ENCODE assay signal across 10 cellular contexts in the genomic region with DNA sequence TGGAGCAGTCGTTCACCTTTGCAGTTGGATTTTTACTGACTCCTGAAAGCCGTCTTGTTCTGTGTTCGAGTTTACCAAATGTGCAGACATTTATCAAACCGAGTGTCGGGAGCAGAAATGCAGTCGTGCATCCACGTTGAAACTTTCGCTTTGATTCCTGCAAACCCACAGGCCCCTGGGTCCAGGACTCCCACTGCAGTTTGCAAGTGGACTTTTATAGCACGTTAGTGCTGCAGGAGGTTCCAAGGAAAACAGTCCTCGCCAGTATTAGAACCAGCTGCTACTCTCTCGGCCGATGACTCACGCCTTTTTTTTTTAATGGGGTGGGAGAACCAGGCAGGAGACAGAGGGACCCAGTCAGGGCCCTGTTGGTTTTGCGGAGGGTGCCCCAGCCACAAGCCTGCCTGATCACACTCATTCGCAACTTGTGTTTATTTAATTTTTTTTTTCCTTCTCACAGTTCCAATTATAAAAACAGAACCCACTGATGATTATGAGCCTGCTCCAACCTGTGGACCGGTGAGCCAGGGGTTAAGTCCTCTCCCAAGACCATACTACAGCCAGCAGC.
DNase-seq lines count a peak whose midpoint lies in the region; ATAC-seq and TF ChIP-seq lines count a peak whose summit lies in the region.
"Had no signal": no experiment of that assay in that cellular context is flagged by ENCODE, and none has a peak within 500 bp of the region (broad histone marks: within the 10 kb centered on the region; RNA-seq: fewer than 3 reads in every experiment).

No MANE protein-coding gene starts in this region.

- H3K9me3 Mint-ChIP-seq in WTC11 = no peaks in the 10 kb centered on the region
- H3K9me3 Mint-ChIP-seq: activated naive CD4-positive, alpha-beta T cell treated with anti-CD3 and anti-CD28 coated beads, Interleukin-2, amount 50 U/mL, for 24 hours had no signal

- 58% methylated on average over 16 of the region's 16 CpGs for WGBS in right cardiac atrium
- WGBS in spleen, 5 donors = 85 to 96% (median 91%) methylated on average over 16 of the region's 16 CpGs

- H3K27ac ChIP-seq in right cardiac atrium (ENCODE audit: low read length) = no peak overlapping the region
- no peak overlapping the region for H3K27ac ChIP-seq in spleen

- H3K27me3 Mint-ChIP-seq in WTC11 (ENCODE audit: low read depth) = no peaks in the 10 kb centered on the region
- H3K27me3 Mint-ChIP-seq: activated naive CD4-positive, alpha-beta T cell treated with anti-CD3 and anti-CD28 coated beads, Interleukin-2, amount 50 U/mL, for 24 hours had no signal

- DNase-seq in H7 (peak; percentile 52), T1000 (lab: John Stamatoyannopoulos, UW) (peak; percentile 14), right cardiac atrium (peak; percentile 32 to 60 (median 51)), spleen (peak; percentile 1), WTC11 (ENCODE audit: low spot score) (no peak), G401 (ENCODE audit: low spot score) (no peak)
- DNase-seq in stimulated activated CD4-positive, alpha-beta T cell treated with anti-CD3 and anti-CD28 coated beads, Interleukin-4, amount 100 ng/mL, for 24 hours = no peak

- H3K4me3 Mint-ChIP-seq in WTC11 = no peak overlapping the region
- H3K4me3 Mint-ChIP-seq: activated naive CD4-positive, alpha-beta T cell treated with anti-CD3 and anti-CD28 coated beads, Interleukin-2, amount 50 U/mL, for 24 hours; nephron progenitor cell had no signal

- no peak overlapping the region; the same call in 1 of the 2 replicates for H3K27ac Mint-ChIP-seq in WTC11
- H3K27ac Mint-ChIP-seq: activated naive CD4-positive, alpha-beta T cell treated with anti-CD3 and anti-CD28 coated beads, Interleukin-2, amount 50 U/mL, for 24 hours; nephron progenitor cell had no signal

- in situ Hi-C loops in G401 (cut with HindIII; ENCODE audit: low sequenced_read_pairs) = no loop called here

- no peaks in the 10 kb centered on the region for H3K36me3 ChIP-seq in H7 (replicated peaks; ENCODE audit: control insufficient read depth, insufficient read depth, low read length)
- H3K36me3 ChIP-seq in spleen = peaks cover 4 to 78% (median 46%) of the 10 kb centered on the region in 6 donors

- POLR2A ChIA-PET in WTC11 (lab: Charles Lee) = no interaction called here

- intact Hi-C loops in right cardiac atrium (cut with DNase I) (no loop called here), spleen (cut with DNase I; ENCODE audit: low total_unique reads) (no loop called here)

- H3K9me3 ChIP-seq in right cardiac atrium (ENCODE audit: control insufficient read depth, low read length) (no peaks in the 10 kb centered on the region), spleen (no peaks in the 10 kb centered on the region)

- no peak for TF ChIP-seq POLR2A in spleen (IDR thresholded peaks at IDR 0.05)

- no peak for TF ChIP-seq CTCF in spleen (IDR thresholded peaks at IDR 0.05 in 8 of 11, conservative IDR thresholded peaks at IDR 0.05 in 3 of 11)
- TF ChIP-seq CTCF in WTC11 (IDR thresholded peaks at IDR 0.05) = no peak

- no peaks in the 10 kb centered on the region for H3K36me3 Mint-ChIP-seq in WTC11

- CTCF ChIA-PET in WTC11 (lab: Charles Lee) = no interaction called here

- H3K4me1 Mint-ChIP-seq in WTC11 = no peaks in the 10 kb centered on the region

- H3K4me3 ChIP-seq in H7 (ENCODE audit: insufficient read depth, low read depth, low read length) (no peak overlapping the region), right cardiac atrium (ENCODE audit: low read length) (no peak overlapping the region), spleen (no peak overlapping the region)

- H3K27me3 ChIP-seq in H7 (ENCODE audit: control insufficient read depth, insufficient read depth, low read length) (no peaks in the 10 kb centered on the region), right cardiac atrium (ENCODE audit: control insufficient read depth, insufficient read depth) (no peaks in the 10 kb centered on the region), spleen (replicated peaks in 1 of 7) (no peaks in the 10 kb centered on the region)

- ATAC-seq in right cardiac atrium = peak; percentile 73 to 78
- no peak for ATAC-seq in HG03460 (IDR thresholded peaks at IDR 0.05; ENCODE audit: unreplicated experiment)
- no peak for ATAC-seq in WTC11

- no peaks in the 10 kb centered on the region for H3K4me1 ChIP-seq in right cardiac atrium (ENCODE audit: control insufficient read depth, insufficient read depth, low read length)
- no peaks in the 10 kb centered on the region for H3K4me1 ChIP-seq in spleen

TF ChIP-seq in WTC11, 78 proteins besides CTCF, POLR2A, EP300 and RAD21 (continues in another document):
- TF ChIP-seq KAT7 (CRISPR knock-in tag; IDR thresholded peaks at IDR 0.05; ENCODE audit: borderline replicate concordance) = no peak
- TF ChIP-seq, protein P1, sequence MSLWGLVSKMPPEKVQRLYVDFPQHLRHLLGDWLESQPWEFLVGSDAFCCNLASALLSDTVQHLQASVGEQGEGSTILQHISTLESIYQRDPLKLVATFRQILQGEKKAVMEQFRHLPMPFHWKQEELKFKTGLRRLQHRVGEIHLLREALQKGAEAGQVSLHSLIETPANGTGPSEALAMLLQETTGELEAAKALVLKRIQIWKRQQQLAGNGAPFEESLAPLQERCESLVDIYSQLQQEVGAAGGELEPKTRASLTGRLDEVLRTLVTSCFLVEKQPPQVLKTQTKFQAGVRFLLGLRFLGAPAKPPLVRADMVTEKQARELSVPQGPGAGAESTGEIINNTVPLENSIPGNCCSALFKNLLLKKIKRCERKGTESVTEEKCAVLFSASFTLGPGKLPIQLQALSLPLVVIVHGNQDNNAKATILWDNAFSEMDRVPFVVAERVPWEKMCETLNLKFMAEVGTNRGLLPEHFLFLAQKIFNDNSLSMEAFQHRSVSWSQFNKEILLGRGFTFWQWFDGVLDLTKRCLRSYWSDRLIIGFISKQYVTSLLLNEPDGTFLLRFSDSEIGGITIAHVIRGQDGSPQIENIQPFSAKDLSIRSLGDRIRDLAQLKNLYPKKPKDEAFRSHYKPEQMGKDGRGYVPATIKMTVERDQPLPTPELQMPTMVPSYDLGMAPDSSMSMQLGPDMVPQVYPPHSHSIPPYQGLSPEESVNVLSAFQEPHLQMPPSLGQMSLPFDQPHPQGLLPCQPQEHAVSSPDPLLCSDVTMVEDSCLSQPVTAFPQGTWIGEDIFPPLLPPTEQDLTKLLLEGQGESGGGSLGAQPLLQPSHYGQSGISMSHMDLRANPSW (CRISPR knock-in tag; conservative IDR thresholded peaks at IDR 0.05; ENCODE audit: low read depth) = no peak
- no peak for TF ChIP-seq GTF2I (CRISPR knock-in tag; conservative IDR thresholded peaks at IDR 0.05)
- no peak for TF ChIP-seq ZNF263 (CRISPR knock-in tag; IDR thresholded peaks at IDR 0.05; ENCODE audit: low read depth)
- TF ChIP-seq, protein P2, sequence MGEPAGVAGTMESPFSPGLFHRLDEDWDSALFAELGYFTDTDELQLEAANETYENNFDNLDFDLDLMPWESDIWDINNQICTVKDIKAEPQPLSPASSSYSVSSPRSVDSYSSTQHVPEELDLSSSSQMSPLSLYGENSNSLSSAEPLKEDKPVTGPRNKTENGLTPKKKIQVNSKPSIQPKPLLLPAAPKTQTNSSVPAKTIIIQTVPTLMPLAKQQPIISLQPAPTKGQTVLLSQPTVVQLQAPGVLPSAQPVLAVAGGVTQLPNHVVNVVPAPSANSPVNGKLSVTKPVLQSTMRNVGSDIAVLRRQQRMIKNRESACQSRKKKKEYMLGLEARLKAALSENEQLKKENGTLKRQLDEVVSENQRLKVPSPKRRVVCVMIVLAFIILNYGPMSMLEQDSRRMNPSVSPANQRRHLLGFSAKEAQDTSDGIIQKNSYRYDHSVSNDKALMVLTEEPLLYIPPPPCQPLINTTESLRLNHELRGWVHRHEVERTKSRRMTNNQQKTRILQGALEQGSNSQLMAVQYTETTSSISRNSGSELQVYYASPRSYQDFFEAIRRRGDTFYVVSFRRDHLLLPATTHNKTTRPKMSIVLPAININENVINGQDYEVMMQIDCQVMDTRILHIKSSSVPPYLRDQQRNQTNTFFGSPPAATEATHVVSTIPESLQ (CRISPR knock-in tag; IDR thresholded peaks at IDR 0.05) = no peak
- TF ChIP-seq USF2 (CRISPR knock-in tag; IDR thresholded peaks at IDR 0.05) = no peak
- TF ChIP-seq NR2C2 (CRISPR knock-in tag; IDR thresholded peaks at IDR 0.05) = no peak
- no peak for TF ChIP-seq ZNF138 (CRISPR knock-in tag; conservative IDR thresholded peaks at IDR 0.05)
- no peak for TF ChIP-seq JUN (CRISPR knock-in tag; IDR thresholded peaks at IDR 0.05)
- no peak for TF ChIP-seq CREB1 (CRISPR knock-in tag; IDR thresholded peaks at IDR 0.05)
- TF ChIP-seq EMX1 (CRISPR knock-in tag; IDR thresholded peaks at IDR 0.05) = no peak
- no peak for TF ChIP-seq ZBTB21 (CRISPR knock-in tag; IDR thresholded peaks at IDR 0.05; ENCODE audit: borderline replicate concordance)

Comparison
In these comparisons a context has a peak if more than half of its experiments do, and no peak if none do; other contexts are left out.
1. DNase-seq: peak in H7 (single experiment), T1000 (single experiment), right cardiac atrium (3 of 3) and spleen (single experiment); none in stimulated activated CD4-positive, alpha-beta T cell treated with anti-CD3 and anti-CD28 coated beads, Interleukin-4, amount 100 ng/mL, for 24 hours (single experiment), WTC11 (single experiment) and G401 (single experiment).
2. ATAC-seq: peak in right cardiac atrium (2 of 2); none in HG03460 (single experiment) and WTC11 (single experiment).